Comparison of ENCODE assay signal across 13 cellular contexts in the genomic region with DNA sequence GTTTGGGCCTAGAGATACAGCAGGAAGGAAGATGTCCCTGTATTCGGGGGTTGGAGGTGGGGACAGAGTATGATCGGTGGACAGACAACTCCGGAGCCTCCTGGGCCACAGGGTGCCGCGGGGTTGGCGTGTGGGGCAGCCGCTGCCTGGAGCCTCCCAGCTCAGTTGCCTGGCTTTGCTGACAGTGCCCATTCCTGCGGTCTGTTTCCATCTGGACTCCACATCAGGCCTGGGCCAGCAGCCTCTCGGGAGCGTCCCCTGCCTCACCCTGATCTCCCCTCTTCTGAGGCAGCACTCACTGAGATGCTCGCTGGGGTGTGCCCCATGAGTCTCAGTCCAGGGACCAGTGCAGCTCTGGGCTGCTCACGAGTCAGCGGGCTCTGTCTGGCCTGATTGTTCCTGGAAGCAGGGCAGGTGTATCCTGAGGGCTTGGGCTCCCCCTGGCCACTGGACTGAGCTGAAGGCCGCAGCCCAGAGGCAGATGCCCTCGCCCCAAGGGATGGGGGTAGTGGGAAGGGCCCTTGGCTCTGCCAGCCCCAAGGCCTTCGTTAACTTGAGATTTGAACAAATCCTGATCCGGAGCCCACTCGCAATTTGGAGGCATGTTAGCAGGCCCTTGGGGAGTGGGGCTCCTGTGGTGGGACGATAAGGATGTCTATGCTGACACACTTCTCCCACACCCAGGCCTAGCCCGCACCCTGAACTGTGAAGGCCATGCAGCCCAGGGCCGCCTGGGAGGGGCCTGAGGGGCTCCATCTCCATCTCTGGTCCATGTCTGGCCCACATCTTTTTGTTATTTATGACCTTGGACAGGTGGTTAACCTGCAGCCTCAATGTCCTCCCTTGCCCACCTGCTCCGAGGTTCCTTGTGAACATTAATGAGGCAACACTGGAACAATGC. TPM values are rescaled to one million over a fixed set of nuclear protein-coding genes. Genes with fewer than 3 reads are reported as not detected.
DNase-seq lines count a peak whose midpoint lies in the region; ATAC-seq and TF ChIP-seq lines count a peak whose summit lies in the region.
"Had no signal": no experiment of that assay in that cellular context is flagged by ENCODE, and none has a peak within 500 bp of the region (broad histone marks: within the 10 kb centered on the region; RNA-seq: fewer than 3 reads in every experiment).

No MANE protein-coding gene starts in this region.

- H3K4me3 Mint-ChIP-seq in GM23338 = no peak overlapping the region; the same call in 2 of the 3 replicates
- H3K4me3 Mint-ChIP-seq: activated CD4-positive, alpha-beta T cell treated with anti-CD3 and anti-CD28 coated beads for 36 hours; central memory CD8-positive, alpha-beta T cell had no signal

- H3K4me1 Mint-ChIP-seq in GM23338 = peaks cover 21% of the 10 kb centered on the region

- H3K79me2 ChIP-seq in GM23338 (replicated peaks; ENCODE audit: insufficient read depth) = peaks cover 7% of the 10 kb centered on the region

- H3K27me3 ChIP-seq in GM23338 (ENCODE audit: insufficient read depth) = peaks cover 9% of the 10 kb centered on the region; the same call in 1 of the 2 replicates
- H3K27me3 ChIP-seq in right cardiac atrium (ENCODE audit: control insufficient read depth, insufficient read depth) = no peaks in the 10 kb centered on the region

- H3K36me3 ChIP-seq in GM23338 (ENCODE audit: insufficient read depth) = no peaks in the 10 kb centered on the region

- intact Hi-C loops in right cardiac atrium (cut with DNase I) = no loop called here

- H3K9me3 ChIP-seq in right cardiac atrium (ENCODE audit: control insufficient read depth, low read length) = no peaks in the 10 kb centered on the region

- TF ChIP-seq CTCF in GM23338 (conservative IDR thresholded peaks at IDR 0.05; ENCODE audit: low read depth in 2 of 2) = peak in 1 of 2 experiments; percentile 20; a peak in 1 of 4 replicates

- no peaks in the 10 kb centered on the region for H3K9me3 Mint-ChIP-seq in GM23338
- H3K9me3 Mint-ChIP-seq: activated T-helper 2 cell treated with anti-CD3 and anti-CD28 coated beads, Interferon-gamma antibody, Interleukin-2, Interleukin-4, amounts not matched to agents 10 μg/mL and 5 μg/mL and 100 μg/mL, durations not matched to agents 14 hours and 24 hours and 36 hours; central memory CD8-positive, alpha-beta T cell had no signal

- H3K27ac ChIP-seq in GM23338 (ENCODE audit: low read depth) = no peak overlapping the region
- H3K27ac ChIP-seq in caudate nucleus (ENCODE audit: low read depth, low read length) = peak overlapping the region; percentile 98
- H3K27ac ChIP-seq in right cardiac atrium (ENCODE audit: low read length) = peak overlapping the region; percentile 87
- H3K27ac ChIP-seq: C4-2B had no signal

- H3K27me3 Mint-ChIP-seq in GM23338 (ENCODE audit: insufficient read depth, low read depth, poor library complexity) = peaks cover 29% of the 10 kb centered on the region
- H3K27me3 Mint-ChIP-seq: activated CD4-positive, alpha-beta T cell treated with anti-CD3 and anti-CD28 coated beads for 36 hours; central memory CD8-positive, alpha-beta T cell had no signal

- H3K4me2 ChIP-seq in GM23338 = no peak overlapping the region

- no peak overlapping the region for H3K4me3 ChIP-seq in GM23338
- H3K4me3 ChIP-seq in right cardiac atrium (ENCODE audit: low read length) = no peak overlapping the region

- H4K20me1 ChIP-seq in GM23338 (replicated peaks; ENCODE audit: insufficient read depth) = peaks cover 14% of the 10 kb centered on the region

- peak; percentile 11; the same call in 2 of the 3 replicates for ATAC-seq in GM23338
- ATAC-seq in right cardiac atrium = peak in 1 of 2 donors; percentile 1
- no peak for ATAC-seq in GM19035 (IDR thresholded peaks at IDR 0.05; ENCODE audit: unreplicated experiment)
- ATAC-seq: activated CD4-positive, alpha-beta T cell treated with anti-CD3 and anti-CD28 coated beads for 36 hours had no signal

- no peaks in the 10 kb centered on the region for H3K9me2 ChIP-seq in GM23338 (ENCODE audit: insufficient read depth)

- DNase-seq in GM23338 (ENCODE audit: low spot score) = no peak
- DNase-seq in caudate nucleus (lab: John Stamatoyannopoulos, UW) = peak in 6 of 61 donors; percentile 28 to 53 (median 46)
- DNase-seq in right cardiac atrium = peak in 1 of 3 donors; percentile 55
- peak; percentile 25 for DNase-seq in renal cortical epithelial cell (ENCODE audit: low read depth)
- no peak for DNase-seq in SKM-1 (lab: John Stamatoyannopoulos, UW; ENCODE audit: unreplicated experiment)
- no peak for DNase-seq in activated CD4-positive, alpha-beta T cell treated with anti-CD3 and anti-CD28 coated beads, Interleukin-2, amount 50 U/mL, for 4 hours
- no peak for DNase-seq in mucosa of gallbladder (ENCODE audit: low spot score)
- DNase-seq: activated CD4-positive, alpha-beta T cell treated with anti-CD3 and anti-CD28 coated beads for 36 hours; NCI-H774 had no signal

- no peaks in the 10 kb centered on the region for H3F3A ChIP-seq in GM23338 (replicated peaks; ENCODE audit: low read depth)

- H3K4me1 ChIP-seq in GM23338 (ENCODE audit: insufficient read depth) (peaks cover 7% of the 10 kb centered on the region; the same call in 1 of the 2 replicates), right cardiac atrium (ENCODE audit: control insufficient read depth, insufficient read depth, low read length) (peaks cover 9% of the 10 kb centered on the region)

- no peak overlapping the region for H3K27ac Mint-ChIP-seq in GM23338
- H3K27ac Mint-ChIP-seq: activated CD4-positive, alpha-beta T cell treated with anti-CD3 and anti-CD28 coated beads for 36 hours; activated T-helper 2 cell treated with anti-CD3 and anti-CD28 coated beads, Interferon-gamma antibody, Interleukin-2, Interleukin-4, amounts not matched to agents 10 μg/mL and 5 μg/mL and 100 μg/mL, durations not matched to agents 14 hours and 24 hours and 36 hours had no signal

- WGBS in right cardiac atrium = 78% methylated on average over 22 of the region's 22 CpGs

- H3K36me3 Mint-ChIP-seq in GM23338 (ENCODE audit: low read depth) = no peaks in the 10 kb centered on the region

- no peak overlapping the region for H2AFZ ChIP-seq in GM23338

TF ChIP-seq in GM23338, 12 proteins besides CTCF, POLR2A, EP300 and RAD21 (continues in another document):
- TF ChIP-seq ETS1 (IDR thresholded peaks at IDR 0.05) = no peak
- TF ChIP-seq CREB1 (CRISPR knock-in tag; IDR thresholded peaks at IDR 0.05; ENCODE audit: low read depth) = no peak
- no peak for TF ChIP-seq STAT1 (IDR thresholded peaks at IDR 0.05; ENCODE audit: unreplicated experiment)
- TF ChIP-seq NANOG (IDR thresholded peaks at IDR 0.05; ENCODE audit: borderline replicate concordance) = no peak
- no peak for TF ChIP-seq EZH2 (IDR thresholded peaks at IDR 0.05; ENCODE audit: low read depth, unreplicated experiment)
- TF ChIP-seq ZNF114 (CRISPR knock-in tag; IDR thresholded peaks at IDR 0.05) = no peak
- TF ChIP-seq JUNB (IDR thresholded peaks at IDR 0.05; ENCODE audit: unreplicated experiment) = no peak
- TF ChIP-seq, protein P1, sequence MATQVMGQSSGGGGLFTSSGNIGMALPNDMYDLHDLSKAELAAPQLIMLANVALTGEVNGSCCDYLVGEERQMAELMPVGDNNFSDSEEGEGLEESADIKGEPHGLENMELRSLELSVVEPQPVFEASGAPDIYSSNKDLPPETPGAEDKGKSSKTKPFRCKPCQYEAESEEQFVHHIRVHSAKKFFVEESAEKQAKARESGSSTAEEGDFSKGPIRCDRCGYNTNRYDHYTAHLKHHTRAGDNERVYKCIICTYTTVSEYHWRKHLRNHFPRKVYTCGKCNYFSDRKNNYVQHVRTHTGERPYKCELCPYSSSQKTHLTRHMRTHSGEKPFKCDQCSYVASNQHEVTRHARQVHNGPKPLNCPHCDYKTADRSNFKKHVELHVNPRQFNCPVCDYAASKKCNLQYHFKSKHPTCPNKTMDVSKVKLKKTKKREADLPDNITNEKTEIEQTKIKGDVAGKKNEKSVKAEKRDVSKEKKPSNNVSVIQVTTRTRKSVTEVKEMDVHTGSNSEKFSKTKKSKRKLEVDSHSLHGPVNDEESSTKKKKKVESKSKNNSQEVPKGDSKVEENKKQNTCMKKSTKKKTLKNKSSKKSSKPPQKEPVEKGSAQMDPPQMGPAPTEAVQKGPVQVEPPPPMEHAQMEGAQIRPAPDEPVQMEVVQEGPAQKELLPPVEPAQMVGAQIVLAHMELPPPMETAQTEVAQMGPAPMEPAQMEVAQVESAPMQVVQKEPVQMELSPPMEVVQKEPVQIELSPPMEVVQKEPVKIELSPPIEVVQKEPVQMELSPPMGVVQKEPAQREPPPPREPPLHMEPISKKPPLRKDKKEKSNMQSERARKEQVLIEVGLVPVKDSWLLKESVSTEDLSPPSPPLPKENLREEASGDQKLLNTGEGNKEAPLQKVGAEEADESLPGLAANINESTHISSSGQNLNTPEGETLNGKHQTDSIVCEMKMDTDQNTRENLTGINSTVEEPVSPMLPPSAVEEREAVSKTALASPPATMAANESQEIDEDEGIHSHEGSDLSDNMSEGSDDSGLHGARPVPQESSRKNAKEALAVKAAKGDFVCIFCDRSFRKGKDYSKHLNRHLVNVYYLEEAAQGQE (IDR thresholded peaks at IDR 0.05; ENCODE audit: unreplicated experiment) = no peak

RNA-seq across cellular contexts. Expression of gene HIP1R, which starts 7.5 kb away (rescaled TPM):
- 19.9 and 22.1 TPM in 2 replicates for total RNA-seq in GM23338 (2014; rRNA removed; shearing (Covaris generic))
- polyA plus RNA-seq in GM23338 (2016; fragmentation: Nextera tagmentation; extraction: Ambion mirVana) = 6.7 and 8.0 TPM in 2 replicates
- 10 to 100 TPM; 25.0 to 48.7 (median 34.2) TPM for total RNA-seq in right cardiac atrium
- polyA plus RNA-seq in right cardiac atrium = 34.9 TPM
- 90.6 and 93.9 TPM in 2 replicates for total RNA-seq in renal cortical epithelial cell
- 115 TPM for total RNA-seq in mucosa of gallbladder

RNA-seq across cellular contexts. Expression of gene VPS37B, which starts 53.2 kb away (rescaled TPM):
- 10.4 and 10.9 TPM in 2 replicates for total RNA-seq in GM23338 (2014; rRNA removed; shearing (Covaris generic))
- polyA plus RNA-seq in GM23338 (2016; fragmentation: Nextera tagmentation; extraction: Ambion mirVana) = 6.7 and 6.8 TPM in 2 replicates
- 10 to 100 TPM; 17.9 to 22.2 (median 18.9) TPM for total RNA-seq in right cardiac atrium
- polyA plus RNA-seq in right cardiac atrium = 21.1 TPM
- total RNA-seq in renal cortical epithelial cell = 14.1 and 25.8 TPM in 2 replicates
- 45.8 TPM for total RNA-seq in mucosa of gallbladder
